ENCODE assay signal across 26 cellular contexts in genomic region chr16:88985521-88985920, GRCh38. TPM values are rescaled to one million over a fixed set of nuclear protein-coding genes. Genes with fewer than 3 reads are reported as not detected.
A peak's percentile ranks its signal among the peaks of the same experiment; 100 is the strongest.
DNase-seq lines count a peak whose midpoint lies in the region; ATAC-seq, FAIRE-seq and TF ChIP-seq lines count a peak whose summit lies in the region.
"Had no signal": no experiment of that assay in that cellular context is flagged by ENCODE, and none has a peak within 500 bp of the region (broad histone marks: within the 10 kb centered on the region; RNA-seq: fewer than 3 reads in every experiment).

No MANE protein-coding gene starts in this region.

- no peaks in the 10 kb centered on the region for H3K9me3 ChIP-seq in BLaER1 treated with 17β-estradiol and CSF1 and Interleukin-3, amounts not matched to agents 10 nM and 100 nM (replicated peaks in 1 of 11)
- H3K9me3 ChIP-seq in NT2/D1 (ENCODE audit: insufficient read depth, low read length) (no peaks in the 10 kb centered on the region), H1 (ENCODE audit: insufficient read depth in 2 of 2, low read depth in 1 of 2, low read length in 1 of 2) (no peaks in the 10 kb centered on the region)
- H3K9me3 ChIP-seq in CD4-positive, alpha-beta T cell (ENCODE audit: control insufficient read depth, low read length) = no peaks in the 10 kb centered on the region
- H3K9me3 ChIP-seq: A549, BE2C, Caco-2, MG63 had no signal

- no peak overlapping the region for H2AFZ ChIP-seq in H1 (ENCODE audit: low read length)
- H2AFZ ChIP-seq: GM23338, PC-9 had no signal

- H3K23me2 ChIP-seq in H1 (ENCODE audit: low read depth, low read length) = peaks cover 3% of the 10 kb centered on the region; the same call in 1 of the 2 replicates

- no peak overlapping the region for H2BK5ac ChIP-seq in H1 (ENCODE audit: low read depth, low read length)

- H3K4ac ChIP-seq in H1 (replicated peaks; ENCODE audit: insufficient read length, low read depth, low read length) = no peak overlapping the region

- H3K36me3 Mint-ChIP-seq in CD4-positive, alpha-beta T cell (ENCODE audit: low read depth) = no peaks in the 10 kb centered on the region
- H3K36me3 Mint-ChIP-seq: CD4-positive, alpha-beta memory T cell had no signal

- H2BK12ac ChIP-seq in H1 (ENCODE audit: low read depth, low read length) = no peak overlapping the region

- no peaks in the 10 kb centered on the region for H3K27me3 Mint-ChIP-seq in CD4-positive, alpha-beta T cell

- H3K9me3 Mint-ChIP-seq in CD4-positive, alpha-beta T cell = no peaks in the 10 kb centered on the region
- H3K9me3 Mint-ChIP-seq: CD4-positive, alpha-beta memory T cell; GM23338 had no signal

- POLR2A ChIA-PET in H1 (lab: Charles Lee; ENCODE audit: partially characterized antibody) = interaction anchor here (1.0 kb wide), 1 partner anchor 17 kb away, joined by 3 read pairs; no protein-coding TSS in a partner anchor
- POLR2A ChIA-PET in CD4-positive, alpha-beta T cell (lab: Charles Lee) = interaction anchor here (1.2 kb wide), 1 partner anchor 28 kb away, joined by 3 read pairs; no protein-coding TSS in a partner anchor

- no peak for TF ChIP-seq CTCF in H1 (IDR thresholded peaks at IDR 0.05; ENCODE audit: control extremely low read depth in 1 of 3, insufficient read depth in 1 of 3, low read depth in 1 of 3, low read length in 3 of 3)
- no peak for TF ChIP-seq CTCF in CD4-positive, alpha-beta T cell (IDR thresholded peaks at IDR 0.05)

- H3K18ac ChIP-seq in H1 (ENCODE audit: extremely low read depth, low read length) = peak overlapping the region; percentile 48; the same call in 1 of the 2 replicates

- peak overlapping the region; percentile 11 to 99 (median 96); a peak in 21 of 22 replicates for H3K4me2 ChIP-seq in BLaER1 treated with 17β-estradiol and CSF1 and Interleukin-3, amounts not matched to agents 10 nM and 100 nM
- H3K4me2 ChIP-seq in H1 (ENCODE audit: insufficient read depth in 1 of 2, low read depth in 2 of 2, low read length in 2 of 2) = no peak overlapping the region
- H3K4me2 ChIP-seq: A549, GM23338, PC-9 had no signal

- H2AK5ac ChIP-seq in H1 (ENCODE audit: low read depth, low read length) = no peak overlapping the region

- H3K4me3 Mint-ChIP-seq in CD4-positive, alpha-beta T cell = no peak overlapping the region
- H3K4me3 Mint-ChIP-seq: CD4-positive, alpha-beta memory T cell; GM23338 had no signal

- no peak for TF ChIP-seq POLR2A in GM12892 (IDR thresholded peaks at IDR 0.05; ENCODE audit: low read depth, low read length)
- no peak for TF ChIP-seq POLR2A in H1 (IDR thresholded peaks at IDR 0.05; ENCODE audit: control extremely low read depth in 1 of 2, low read depth in 2 of 2, low read length in 2 of 2)

- intact Hi-C loops in CD4-positive, alpha-beta T cell (cut with DNase I, micrococcal nuclease) = no loop called here
- intact Hi-C loops in Right ventricle myocardium superior (cut with DNase I) = no loop called here

- no peaks in the 10 kb centered on the region for H3K36me3 ChIP-seq in BLaER1 treated with 17β-estradiol and CSF1 and Interleukin-3, amounts not matched to agents 10 nM and 100 nM
- no peaks in the 10 kb centered on the region for H3K36me3 ChIP-seq in NT2/D1 (ENCODE audit: insufficient read depth, insufficient read length, low read length)
- no peaks in the 10 kb centered on the region for H3K36me3 ChIP-seq in H1 (ENCODE audit: control insufficient read depth in 2 of 4, insufficient read depth in 4 of 4, low read length in 3 of 4)
- H3K36me3 ChIP-seq: BE2C, MG63 had no signal

- no peaks in the 10 kb centered on the region for H3K79me2 ChIP-seq in H1 (ENCODE audit: control insufficient read depth in 1 of 2, insufficient read depth in 2 of 2, low read length in 2 of 2)

- no peaks in the 10 kb centered on the region for H3K4me1 Mint-ChIP-seq in CD4-positive, alpha-beta T cell (ENCODE audit: low read depth)

- H3K4me1 ChIP-seq in BLaER1 treated with 17β-estradiol and CSF1 and Interleukin-3, amounts not matched to agents 10 nM and 100 nM = peaks cover 54 to 97% (median 96%) of the 10 kb centered on the region in 10 experiments
- H3K4me1 ChIP-seq in NT2/D1 (ENCODE audit: insufficient read depth, insufficient read length) (peaks cover 26% of the 10 kb centered on the region), H1 (replicated peaks in 1 of 4; ENCODE audit: control insufficient read depth in 3 of 4, insufficient read depth in 4 of 4, low read length in 3 of 4) (peaks cover 0 to 2% (median 0%) of the 10 kb centered on the region in 4 experiments; a peak in 1 of 7 replicates)
- H3K4me1 ChIP-seq: A549, BE2C, Caco-2 had no signal

- H3K23ac ChIP-seq in H1 (ENCODE audit: insufficient read length) = no peak overlapping the region

- no peak overlapping the region for H2BK15ac ChIP-seq in H1 (ENCODE audit: low read length)

- no peak overlapping the region for H3K27ac Mint-ChIP-seq in CD4-positive, alpha-beta T cell
- H3K27ac Mint-ChIP-seq: CD4-positive, alpha-beta memory T cell; GM23338 had no signal

- peak overlapping the region in 7 of 11 experiments; percentile 5 to 81 (median 55); a peak in 11 of 22 replicates for H3K9ac ChIP-seq in BLaER1 treated with 17β-estradiol and CSF1 and Interleukin-3, amounts not matched to agents 10 nM and 100 nM
- H3K9ac ChIP-seq in NT2/D1 (ENCODE audit: insufficient read length, low read depth) (peak overlapping the region; percentile 58), H1 (replicated peaks in 1 of 4; ENCODE audit: extremely low read depth in 1 of 4, low read depth in 3 of 4, low read length in 3 of 4) (no peak overlapping the region)

- no peak overlapping the region for H2BK20ac ChIP-seq in H1 (ENCODE audit: low read length)

- WGBS in H1 (ENCODE audit: extremely low coverage in 1 of 2, insufficient coverage in 1 of 2, insufficient read length in 1 of 2, insufficient replicate concordance in 2 of 2, low coverage in 1 of 2, low lambda C conversion rate in 2 of 2, missing lambda C conversion rate in 1 of 2), 2 experiments = 83% methylated on average over 13 of the region's 13 CpGs; no CpG with 5 or more reads in 1 of the 2 experiments

- peaks cover 0 to 62% (median 0%) of the 10 kb centered on the region in 11 experiments; a peak in 6 of 22 replicates for H3K27me3 ChIP-seq in BLaER1 treated with 17β-estradiol and CSF1 and Interleukin-3, amounts not matched to agents 10 nM and 100 nM
- H3K27me3 ChIP-seq in NT2/D1 (ENCODE audit: insufficient read depth, insufficient read length) = no peaks in the 10 kb centered on the region
- H3K27me3 ChIP-seq in H1 (replicated peaks in 1 of 4; ENCODE audit: control insufficient read depth in 3 of 4, extremely low read depth in 1 of 4, insufficient read depth in 3 of 4, low read length in 3 of 4) = no peaks in the 10 kb centered on the region
- H3K27me3 ChIP-seq in CD4-positive, alpha-beta T cell (ENCODE audit: control insufficient read depth, insufficient read depth, low read length) = no peaks in the 10 kb centered on the region
- H3K27me3 ChIP-seq: MG63 had no signal

- DNase-seq in GM12892 (ENCODE audit: insufficient read length) = no peak
- no peak for DNase-seq in NT2/D1 (ENCODE audit: low read depth, low spot score)
- no peak for DNase-seq in H1 (ENCODE audit: low read depth in 1 of 2, low spot score in 2 of 2)
- no peak for DNase-seq in CD4-positive, alpha-beta T cell
- DNase-seq in Right ventricle myocardium superior = no peak
- DNase-seq in HTR-8/SVneo (ENCODE audit: insufficient read length, low spot score) = no peak
- DNase-seq: BE2C; Caco-2; CD4-positive, alpha-beta memory T cell; DMS 273 treated with DMSO at 0.1 percent for 48 hours; DND-41; MG63; NCI-H1417 treated with DMSO at 0.1 percent for 48 hours; NCI-H187; NCI-H446; NCI-H526; PC-9; RPMI8226; T-helper 1 cell had no signal

- ATAC-seq in GM19395 (IDR thresholded peaks at IDR 0.05; ENCODE audit: unreplicated experiment) (no peak), Right ventricle myocardium superior (ENCODE audit: poor library complexity) (no peak)
- no peak for ATAC-seq in CD4-positive, alpha-beta T cell (ENCODE audit: poor library complexity)
- ATAC-seq: A549, GM23338, HCT116, SK-N-SH treated with all-trans-retinoic acid at 6 μM for 48 hours had no signal

- H4K20me1 ChIP-seq in BLaER1 treated with 17β-estradiol and CSF1 and Interleukin-3, amounts not matched to agents 10 nM and 100 nM = peaks cover 0 to 11% (median 0%) of the 10 kb centered on the region in 11 experiments; a peak in 2 of 22 replicates
- H4K20me1 ChIP-seq in H1 (replicated peaks in 1 of 2; ENCODE audit: control insufficient read depth in 1 of 2, insufficient read depth in 2 of 2, low read length in 2 of 2) = peaks cover 0 to under 1% of the 10 kb centered on the region in 2 experiments

- FAIRE-seq in GM12892 (lab: Jason Lieb, UNC) (peak; percentile 71), H1 (lab: Jason Lieb, UNC) (no peak), HTR-8/SVneo (lab: Jason Lieb, UNC) (no peak)
- FAIRE-seq: A549 had no signal

- no peak overlapping the region for H2BK120ac ChIP-seq in H1 (replicated peaks; ENCODE audit: low read depth, low read length)

- no peak overlapping the region for H3K14ac ChIP-seq in H1 (ENCODE audit: insufficient read length)

- TF ChIP-seq RAD21 in H1 (IDR thresholded peaks at IDR 0.05 in 1 of 2, conservative IDR thresholded peaks at IDR 0.05 in 1 of 2; ENCODE audit: low read depth in 2 of 2, low read length in 2 of 2) = no peak

- no peaks in the 10 kb centered on the region for H3K79me1 ChIP-seq in H1 (ENCODE audit: low read depth, low read length)

- CTCF ChIA-PET in H1 (lab: Charles Lee; ENCODE audit: partially characterized antibody) = interaction anchor here (0.5 to 1.5 kb wide), 3 partner anchors 10 to 38 kb away, joined by 3 to 4 read pairs (median 3); no protein-coding TSS in a partner anchor
- CTCF ChIA-PET in CD4-positive, alpha-beta T cell (lab: Charles Lee) = no interaction called here

- H3K27ac ChIP-seq in BLaER1 treated with 17β-estradiol and CSF1 and Interleukin-3, amounts not matched to agents 10 nM and 100 nM = peak overlapping the region in 7 of 11 experiments; percentile 28 to 92 (median 75); a peak in 11 of 22 replicates
- no peak overlapping the region for H3K27ac ChIP-seq in H1 (ENCODE audit: low read depth, low read length)
- no peak overlapping the region for H3K27ac ChIP-seq in CD4-positive, alpha-beta T cell (ENCODE audit: low read depth, low read length)
- H3K27ac ChIP-seq: A549, PC-9 had no signal

- H4K8ac ChIP-seq in H1 (ENCODE audit: extremely low read depth, insufficient read depth, low read length) = no peak overlapping the region; the same call in 1 of the 2 replicates

- H4K91ac ChIP-seq in H1 (replicated peaks; ENCODE audit: insufficient read length, low read length) = no peak overlapping the region

- no peak overlapping the region; a peak in 1 of 20 replicates for H3K4me3 ChIP-seq in BLaER1 treated with 17β-estradiol and CSF1 and Interleukin-3, amounts not matched to agents 10 nM and 100 nM
- H3K4me3 ChIP-seq in NT2/D1 (ENCODE audit: insufficient read length, low read depth) = no peak overlapping the region
- no peak overlapping the region for H3K4me3 ChIP-seq in H1 (ENCODE audit: extremely low read depth in 1 of 4, insufficient read depth in 2 of 4, low read depth in 3 of 4, low read length in 4 of 4)
- H3K4me3 ChIP-seq: A549, GM23338, MG63, PC-9 had no signal

- no peak for TF ChIP-seq EP300 in H1 (IDR thresholded peaks at IDR 0.05; ENCODE audit: borderline replicate concordance in 1 of 2, low read depth in 2 of 2, low read length in 2 of 2)

- no peak overlapping the region for H4K5ac ChIP-seq in H1 (ENCODE audit: insufficient read length, low read depth, low read length)

- H3K56ac ChIP-seq in H1 (replicated peaks; ENCODE audit: insufficient read length, low read depth, low read length) = no peak overlapping the region

RNA-seq across cellular contexts. Expression of gene CBFA2T3, which starts 8.5 kb away (rescaled TPM):
- polyA plus RNA-seq in GM12892 (2012; ENCODE audit: missing spikeins) = 5.5 TPM
- 1.3 and 2.7 TPM in 2 replicates for total RNA-seq in H1 (2021; fragmentation: NEBNext Ultra II Directional; extraction: Animal tissue kit (Norgen Biotek cat#: 25700))
- polyA plus RNA-seq in H1 (2011; rRNA removed) = 0.51 and 1.5 TPM in 2 replicates
- polyA plus RNA-seq in H1 (2011; cell fraction: cytosol; rRNA removed) = 0.62 TPM
- polyA plus RNA-seq in H1 (2011; cell fraction: nucleus; rRNA removed) = 3.9 TPM
- 0.99 to 1.7 TPM (median 1.2 TPM) in 4 replicates for polyA plus RNA-seq in H1 (2012, experiment 1 of 2)
- polyA plus RNA-seq in H1 (2012, experiment 2 of 2) = 1.1 TPM
- 1.6 TPM for polyA plus RNA-seq in H1 (2013, experiment 1 of 2)
- 1.2 TPM for polyA plus RNA-seq in H1 (2013, experiment 2 of 2)
- 0.59 and 0.66 TPM in 2 replicates for polyA minus RNA-seq in H1 (2011; rRNA and poly(A)+ RNA removed)
- polyA minus RNA-seq in H1 (2011; cell fraction: cytosol; rRNA and poly(A)+ RNA removed) = 2.9 TPM
- polyA minus RNA-seq in H1 (2011; cell fraction: nucleus; rRNA and poly(A)+ RNA removed) = 2.1 TPM
- total RNA-seq in CD4-positive, alpha-beta T cell = 1 to 10 TPM in 1 of 2 experiments, under 1 TPM in 1; 0.80 to 1.6 TPM
- total RNA-seq in Right ventricle myocardium superior = 8.6 TPM
- total RNA-seq: LHCN-M2 had no signal

Comparison
In these comparisons a context has a peak if more than half of its experiments do, and no peak if none do; other contexts are left out.
1. H3K27ac ChIP-seq: peak in BLaER1 treated with 17β-estradiol and CSF1 and Interleukin-3, amounts not matched to agents 10 nM and 100 nM (7 of 11); none in H1 (single experiment) and CD4-positive, alpha-beta T cell (single experiment).
2. H3K4me2 ChIP-seq: peak in BLaER1 treated with 17β-estradiol and CSF1 and Interleukin-3, amounts not matched to agents 10 nM and 100 nM (11 of 11); none in H1 (0 of 2).
3. H3K9ac ChIP-seq: peak in BLaER1 treated with 17β-estradiol and CSF1 and Interleukin-3, amounts not matched to agents 10 nM and 100 nM (7 of 11) and NT2/D1 (single experiment); none in H1 (0 of 4).